In genomic region chr12:21812340-21812739, GRCh38 we compare ENCODE assay signal across 6 cellular contexts. TPM values are rescaled to one million over a fixed set of nuclear protein-coding genes. Genes with fewer than 3 reads are reported as not detected.
"Had no signal": no experiment of that assay in that cellular context is flagged by ENCODE, and none has a peak within 500 bp of the region (broad histone marks: within the 10 kb centered on the region; RNA-seq: fewer than 3 reads in every experiment).

No MANE protein-coding gene starts in this region.

RNA-seq across cellular contexts. Expression of gene KCNJ8, which starts 37.8 kb away (rescaled TPM):
- total RNA-seq: naive thymus-derived CD8-positive, alpha-beta T cell; natural killer cell; natural killer cell treated with Interleukin-12 subunit alpha and Interleukin-12 subunit beta and Interleukin-15 and Interleukin-18, amount 100 ng/mL, for 72 hours; pulmonary artery endothelial cell; smooth muscle cell had no signal
- polyA plus RNA-seq: naive thymus-derived CD8-positive, alpha-beta T cell; neural cell; smooth muscle cell had no signal
